Comparison of ENCODE assay signal across 25 cellular contexts in the genomic region with DNA sequence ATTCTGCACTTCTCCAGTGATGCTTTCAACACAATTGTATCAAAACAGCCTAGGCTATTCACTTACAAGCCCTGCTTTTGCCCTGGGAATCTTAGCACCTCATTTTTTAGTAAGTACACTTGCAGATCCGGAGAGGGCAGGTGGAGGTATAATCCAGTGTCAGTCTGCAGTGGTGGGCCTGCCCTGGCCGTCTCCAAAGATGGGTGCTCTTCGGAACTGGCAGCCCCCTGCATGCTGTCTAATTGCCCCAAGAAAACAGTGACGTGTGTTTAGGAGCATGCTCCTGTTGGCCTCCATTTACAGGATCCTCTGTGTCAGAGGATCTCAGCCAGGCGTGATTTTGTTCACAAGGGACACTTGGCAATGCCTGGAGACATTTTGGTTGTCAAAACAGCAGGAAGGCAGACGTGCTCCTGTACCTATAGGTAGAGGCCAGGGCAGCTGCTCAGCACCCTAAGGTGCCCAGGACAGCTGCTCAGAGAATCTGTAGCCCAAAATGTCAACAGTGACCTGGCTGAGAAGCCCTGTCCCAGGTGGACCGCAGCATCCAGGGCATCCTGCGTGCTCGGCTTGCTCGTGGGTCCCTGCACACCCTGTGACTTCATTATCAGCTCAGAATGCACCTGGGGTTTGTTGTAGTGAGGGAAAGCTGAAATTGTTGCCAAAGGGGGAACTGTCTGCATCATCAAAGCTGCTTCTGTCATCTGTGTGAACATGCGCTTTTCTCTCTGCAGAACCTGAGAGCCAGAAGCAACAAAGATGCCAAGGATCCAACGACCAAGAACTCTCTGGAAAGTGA.
A peak's percentile ranks its signal among the peaks of the same experiment; 100 is the strongest.
DNase-seq lines count a peak whose midpoint lies in the region; ATAC-seq and TF ChIP-seq lines count a peak whose summit lies in the region.
"Had no signal": no experiment of that assay in that cellular context is flagged by ENCODE, and none has a peak within 500 bp of the region (broad histone marks: within the 10 kb centered on the region; RNA-seq: fewer than 3 reads in every experiment).

No MANE protein-coding gene starts in this region.

- no peaks in the 10 kb centered on the region for H3K79me2 ChIP-seq in SK-N-SH (ENCODE audit: insufficient read depth)

- H3K4me2 ChIP-seq in SK-N-SH, result no peak overlapping the region

- CTCF ChIA-PET in activated naive CD4-positive, alpha-beta T cell treated with anti-CD3 and anti-CD28 coated beads, Interleukin-2, amount 10 ng/mL, durations not matched to agents 7 days and 5 days (lab: Charles Lee), result interaction anchor here (0.9 to 1.6 kb wide), 4 partner anchors 9 to 97 kb away, joined by 3 read pairs; no protein-coding TSS in a partner anchor
- CTCF ChIA-PET in RWPE1 (lab: Yijun Ruan, JAX) (no interaction called here), SK-N-SH (lab: Yijun Ruan, JAX) (interaction anchor here (0.6 to 7.4 kb wide), 10 partner anchors 10 to 312 kb away, joined by 3 to 64 read pairs (median 4); a partner anchor contains a TSS)

- no peaks in the 10 kb centered on the region for H3F3A ChIP-seq in SK-N-SH (replicated peaks; ENCODE audit: insufficient read depth)

- no peak overlapping the region for H2AFZ ChIP-seq in SK-N-SH (ENCODE audit: low read depth)

- H3K4me1 Mint-ChIP-seq in activated naive CD4-positive, alpha-beta T cell treated with anti-CD3 and anti-CD28 coated beads, Interleukin-2, amount 10 ng/mL, durations not matched to agents 7 days and 5 days, result no peaks in the 10 kb centered on the region
- peaks cover 37% of the 10 kb centered on the region for H3K4me1 Mint-ChIP-seq in glutamatergic neuron (ENCODE audit: low read depth, unreplicated experiment)

- H3K27ac ChIP-seq in RWPE1, result peak overlapping the region; percentile 51
- H3K27ac ChIP-seq in SK-N-SH (ENCODE audit: low read depth in 2 of 2, low read length in 1 of 2), result no peak overlapping the region
- H3K27ac ChIP-seq: ovary, suprapubic skin had no signal

- H3K4me3 Mint-ChIP-seq in activated naive CD4-positive, alpha-beta T cell treated with anti-CD3 and anti-CD28 coated beads, Interleukin-2, amount 10 ng/mL, durations not matched to agents 7 days and 5 days, result no peak overlapping the region
- no peak overlapping the region for H3K4me3 Mint-ChIP-seq in glutamatergic neuron (ENCODE audit: unreplicated experiment)
- H3K4me3 Mint-ChIP-seq: activated CD8-positive, alpha-beta T cell treated with anti-CD3 and anti-CD28 coated beads for 36 hours; nephron had no signal

- no peaks in the 10 kb centered on the region for H3K9me2 ChIP-seq in SK-N-SH

- H3K4me3 ChIP-seq in SK-N-SH (ENCODE audit: low read depth in 2 of 2, low read length in 1 of 2), result no peak overlapping the region
- H3K4me3 ChIP-seq: HAP-1, ovary, Peyer's patch, suprapubic skin had no signal

- peaks cover 0 to 56% of the 10 kb centered on the region in 2 experiments for H3K36me3 ChIP-seq in SK-N-SH (replicated peaks in 1 of 2; ENCODE audit: control insufficient read depth in 1 of 2, insufficient read depth in 2 of 2, low read length in 1 of 2)
- H3K36me3 ChIP-seq: HAP-1, ovary had no signal

- no peak for TF ChIP-seq CTCF in RWPE1 (conservative IDR thresholded peaks at IDR 0.05; ENCODE audit: low read depth)
- no peak for TF ChIP-seq CTCF in glutamatergic neuron (IDR thresholded peaks at IDR 0.05; ENCODE audit: partially characterized antibody, unreplicated experiment)
- TF ChIP-seq CTCF in SK-N-SH (IDR thresholded peaks at IDR 0.05), result no peak

- peaks cover 15% of the 10 kb centered on the region for H3K36me3 Mint-ChIP-seq in activated naive CD4-positive, alpha-beta T cell treated with anti-CD3 and anti-CD28 coated beads, Interleukin-2, amount 10 ng/mL, durations not matched to agents 7 days and 5 days
- no peaks in the 10 kb centered on the region for H3K36me3 Mint-ChIP-seq in activated naive CD4-positive, alpha-beta T cell treated with anti-CD3 and anti-CD28 coated beads, Interleukin-2, amount 50 U/mL, for 72 hours
- peaks cover 3% of the 10 kb centered on the region for H3K36me3 Mint-ChIP-seq in glutamatergic neuron (ENCODE audit: unreplicated experiment)

- no peak for ATAC-seq in activated naive CD4-positive, alpha-beta T cell treated with anti-CD3 and anti-CD28 coated beads, Interleukin-2, amount 50 U/mL, for 72 hours
- ATAC-seq: activated CD8-positive, alpha-beta T cell treated with anti-CD3 and anti-CD28 coated beads for 36 hours; left cardiac atrium had no signal

- TF ChIP-seq RAD21 in SK-N-SH (IDR thresholded peaks at IDR 0.05; ENCODE audit: low read length), result no peak

- no peaks in the 10 kb centered on the region for H3K27me3 ChIP-seq in SK-N-SH (ENCODE audit: insufficient read depth)
- H3K27me3 ChIP-seq: ovary, Peyer's patch, suprapubic skin had no signal

- no peak overlapping the region for H3K9ac ChIP-seq in SK-N-SH

- H3K4me1 ChIP-seq in SK-N-SH (ENCODE audit: control insufficient read depth in 1 of 2, insufficient read depth in 2 of 2, low read depth in 1 of 2, low read length in 1 of 2), result peaks cover 0 to 27% of the 10 kb centered on the region in 2 experiments; a peak in 1 of 4 replicates
- H3K4me1 ChIP-seq: HAP-1, suprapubic skin had no signal

- no peak for DNase-seq in activated naive CD4-positive, alpha-beta T cell treated with anti-CD3 and anti-CD28 coated beads, Interleukin-2, amount 10 ng/mL, durations not matched to agents 7 days and 5 days
- DNase-seq in activated naive CD4-positive, alpha-beta T cell treated with anti-CD3 and anti-CD28 coated beads, Interleukin-2, amount 50 U/mL, for 72 hours (ENCODE audit: low spot score in 2 of 2), result no peak
- DNase-seq in RWPE1 (ENCODE audit: low spot score), result no peak
- no peak for DNase-seq in glutamatergic neuron
- no peak for DNase-seq in HK-2 (ENCODE audit: unreplicated experiment)
- no peak for DNase-seq in inferior parietal cortex (ENCODE audit: extremely low spot score)
- no peak for DNase-seq in DMS 273 treated with DMSO at 0.1 percent for 48 hours (lab: John Stamatoyannopoulos, UW)
- no peak for DNase-seq in SK-N-SH
- DNase-seq: activated CD8-positive, alpha-beta T cell treated with anti-CD3 and anti-CD28 coated beads for 36 hours; activated effector memory CD4-positive, alpha-beta T cell treated with Interleukin-2 at 50 U/mL for 16 hours; DMS153; foreskin melanocyte; Kasumi-1; left cardiac atrium; NCI-H1436; NCI-H226; NCI-H526 treated with DMSO at 0.1 percent for 48 hours; ovary; Peyer's patch; retina; SHP77 treated with DMSO at 0.1 percent for 48 hours; stimulated activated naive B cell treated with anti-CD40 and anti-IgM and Interleukin-4, amounts not matched to agents 10 μg/mL and 1 μg/mL and 100 μg/mL, for 72 hours had no signal

- H4K20me1 ChIP-seq in SK-N-SH (ENCODE audit: insufficient read depth), result no peaks in the 10 kb centered on the region

- H3K9me3 ChIP-seq in SK-N-SH, result no peaks in the 10 kb centered on the region
- H3K9me3 ChIP-seq: HAP-1, ovary, Peyer's patch, suprapubic skin had no signal

- H3K27me3 Mint-ChIP-seq in activated naive CD4-positive, alpha-beta T cell treated with anti-CD3 and anti-CD28 coated beads, Interleukin-2, amount 10 ng/mL, durations not matched to agents 7 days and 5 days, result no peaks in the 10 kb centered on the region
- peaks cover 24% of the 10 kb centered on the region for H3K27me3 Mint-ChIP-seq in glutamatergic neuron (ENCODE audit: unreplicated experiment)
- H3K27me3 Mint-ChIP-seq: activated CD8-positive, alpha-beta T cell treated with anti-CD3 and anti-CD28 coated beads for 36 hours; stimulated activated naive B cell treated with anti-CD40 and anti-IgM and Interleukin-4, amounts not matched to agents 10 μg/mL and 1 μg/mL and 100 μg/mL, for 72 hours had no signal

- no peaks in the 10 kb centered on the region for H3K9me3 Mint-ChIP-seq in activated naive CD4-positive, alpha-beta T cell treated with anti-CD3 and anti-CD28 coated beads, Interleukin-2, amount 10 ng/mL, durations not matched to agents 7 days and 5 days
- H3K9me3 Mint-ChIP-seq in activated naive CD4-positive, alpha-beta T cell treated with anti-CD3 and anti-CD28 coated beads, Interleukin-2, amount 50 U/mL, for 72 hours, result no peaks in the 10 kb centered on the region
- H3K9me3 Mint-ChIP-seq in glutamatergic neuron (ENCODE audit: unreplicated experiment), result peaks cover 29% of the 10 kb centered on the region
- H3K9me3 Mint-ChIP-seq: activated CD8-positive, alpha-beta T cell treated with anti-CD3 and anti-CD28 coated beads for 36 hours; nephron; stimulated activated naive B cell treated with anti-CD40 and anti-IgM and Interleukin-4, amounts not matched to agents 10 μg/mL and 1 μg/mL and 100 μg/mL, for 72 hours had no signal

- WGBS in SK-N-SH (ENCODE audit: low lambda C conversion rate), result 92% methylated on average over 7 of the region's 12 CpGs

- H3K27ac Mint-ChIP-seq in activated naive CD4-positive, alpha-beta T cell treated with anti-CD3 and anti-CD28 coated beads, Interleukin-2, amount 10 ng/mL, durations not matched to agents 7 days and 5 days, result peak overlapping the region; percentile 73
- H3K27ac Mint-ChIP-seq in activated naive CD4-positive, alpha-beta T cell treated with anti-CD3 and anti-CD28 coated beads, Interleukin-2, amount 50 U/mL, for 72 hours, result peak overlapping the region in 1 of 2 donors; percentile 50
- H3K27ac Mint-ChIP-seq in glutamatergic neuron (ENCODE audit: unreplicated experiment), result peak overlapping the region; percentile 70

- POLR2A ChIA-PET in RWPE1 (lab: Yijun Ruan, JAX; ENCODE audit: low non-redundant PET), result interaction anchor here (0.6 kb wide), 1 partner anchor 90 kb away, joined by 3 read pairs; no protein-coding TSS in a partner anchor
- POLR2A ChIA-PET in SK-N-SH (lab: Yijun Ruan, JAX), result no interaction called here

- no peak for TF ChIP-seq EP300 in SK-N-SH (IDR thresholded peaks at IDR 0.05; ENCODE audit: borderline replicate concordance in 1 of 2, low read depth in 1 of 2, low read length in 1 of 2)

TF ChIP-seq in SK-N-SH, 30 proteins besides CTCF, POLR2A, EP300 and RAD21 (continues in another document):
- TF ChIP-seq SIN3A (IDR thresholded peaks at IDR 0.05; ENCODE audit: borderline replicate concordance, low read depth, low read length), result no peak
- TF ChIP-seq, protein P1, sequence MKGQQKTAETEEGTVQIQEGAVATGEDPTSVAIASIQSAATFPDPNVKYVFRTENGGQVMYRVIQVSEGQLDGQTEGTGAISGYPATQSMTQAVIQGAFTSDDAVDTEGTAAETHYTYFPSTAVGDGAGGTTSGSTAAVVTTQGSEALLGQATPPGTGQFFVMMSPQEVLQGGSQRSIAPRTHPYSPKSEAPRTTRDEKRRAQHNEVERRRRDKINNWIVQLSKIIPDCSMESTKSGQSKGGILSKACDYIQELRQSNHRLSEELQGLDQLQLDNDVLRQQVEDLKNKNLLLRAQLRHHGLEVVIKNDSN (IDR thresholded peaks at IDR 0.05; ENCODE audit: borderline replicate concordance, low read depth), result no peak
- TF ChIP-seq, protein P2, sequence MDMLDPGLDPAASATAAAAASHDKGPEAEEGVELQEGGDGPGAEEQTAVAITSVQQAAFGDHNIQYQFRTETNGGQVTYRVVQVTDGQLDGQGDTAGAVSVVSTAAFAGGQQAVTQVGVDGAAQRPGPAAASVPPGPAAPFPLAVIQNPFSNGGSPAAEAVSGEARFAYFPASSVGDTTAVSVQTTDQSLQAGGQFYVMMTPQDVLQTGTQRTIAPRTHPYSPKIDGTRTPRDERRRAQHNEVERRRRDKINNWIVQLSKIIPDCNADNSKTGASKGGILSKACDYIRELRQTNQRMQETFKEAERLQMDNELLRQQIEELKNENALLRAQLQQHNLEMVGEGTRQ (IDR thresholded peaks at IDR 0.05; ENCODE audit: borderline replicate concordance, low read depth, low read length), result no peak
- TF ChIP-seq RCOR1 (IDR thresholded peaks at IDR 0.05; ENCODE audit: low read length), result no peak
